ENCODE assay signal across 1 cellular context in the genomic region with DNA sequence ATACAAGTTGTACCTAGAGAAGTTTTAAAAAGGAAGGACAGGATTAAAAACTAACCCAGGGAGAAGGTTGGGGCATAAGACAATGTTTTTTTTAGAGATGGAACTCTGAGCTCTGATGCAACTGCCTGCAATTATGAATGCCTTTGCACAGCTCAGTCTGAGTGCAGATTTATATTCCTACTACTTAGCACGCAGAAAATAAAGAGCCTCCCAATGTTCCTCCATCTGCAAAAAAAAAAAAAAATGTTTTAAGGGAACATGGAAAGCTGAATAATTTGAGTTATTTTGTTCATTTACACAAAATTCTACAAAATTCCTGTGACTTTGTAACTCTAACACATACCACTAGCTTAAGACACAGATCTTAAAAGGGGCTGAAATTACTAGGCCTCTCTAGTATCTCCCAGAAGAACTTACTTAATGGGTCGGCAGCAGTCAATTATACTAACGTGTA.
TF ChIP-seq lines count a peak whose summit lies in the region.

No MANE protein-coding gene starts in this region.

TF ChIP-seq in K562, 482 proteins besides CTCF, POLR2A, EP300 and RAD21 (continued from another document and continues in another):
- TF ChIP-seq, protein P1, sequence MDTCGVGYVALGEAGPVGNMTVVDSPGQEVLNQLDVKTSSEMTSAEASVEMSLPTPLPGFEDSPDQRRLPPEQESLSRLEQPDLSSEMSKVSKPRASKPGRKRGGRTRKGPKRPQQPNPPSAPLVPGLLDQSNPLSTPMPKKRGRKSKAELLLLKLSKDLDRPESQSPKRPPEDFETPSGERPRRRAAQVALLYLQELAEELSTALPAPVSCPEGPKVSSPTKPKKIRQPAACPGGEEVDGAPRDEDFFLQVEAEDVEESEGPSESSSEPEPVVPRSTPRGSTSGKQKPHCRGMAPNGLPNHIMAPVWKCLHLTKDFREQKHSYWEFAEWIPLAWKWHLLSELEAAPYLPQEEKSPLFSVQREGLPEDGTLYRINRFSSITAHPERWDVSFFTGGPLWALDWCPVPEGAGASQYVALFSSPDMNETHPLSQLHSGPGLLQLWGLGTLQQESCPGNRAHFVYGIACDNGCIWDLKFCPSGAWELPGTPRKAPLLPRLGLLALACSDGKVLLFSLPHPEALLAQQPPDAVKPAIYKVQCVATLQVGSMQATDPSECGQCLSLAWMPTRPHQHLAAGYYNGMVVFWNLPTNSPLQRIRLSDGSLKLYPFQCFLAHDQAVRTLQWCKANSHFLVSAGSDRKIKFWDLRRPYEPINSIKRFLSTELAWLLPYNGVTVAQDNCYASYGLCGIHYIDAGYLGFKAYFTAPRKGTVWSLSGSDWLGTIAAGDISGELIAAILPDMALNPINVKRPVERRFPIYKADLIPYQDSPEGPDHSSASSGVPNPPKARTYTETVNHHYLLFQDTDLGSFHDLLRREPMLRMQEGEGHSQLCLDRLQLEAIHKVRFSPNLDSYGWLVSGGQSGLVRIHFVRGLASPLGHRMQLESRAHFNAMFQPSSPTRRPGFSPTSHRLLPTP (IDR thresholded peaks at IDR 0.05; ENCODE audit: borderline replicate concordance, extremely low read depth, insufficient read length), result no peak
- TF ChIP-seq NR2C2 (CRISPR knock-in tag; IDR thresholded peaks at IDR 0.05), result no peak
- peak; percentile 46 for TF ChIP-seq NR2C2 (tag; IDR thresholded peaks at IDR 0.05)
- TF ChIP-seq MYC (IDR thresholded peaks at IDR 0.05; ENCODE audit: low read depth, low read length), result 0 out of 2 replicates have a peak, but pooled peaks have one; percentile 37
- TF ChIP-seq MYC (CRISPR knock-in tag; IDR thresholded peaks at IDR 0.05; ENCODE audit: borderline replicate concordance, low read depth), result no peak
- TF ChIP-seq ZBTB17 (CRISPR knock-in tag; IDR thresholded peaks at IDR 0.05), result peak; percentile 57; the same call in 1 of the 2 replicates
- no peak for TF ChIP-seq THRAP3 (IDR thresholded peaks at IDR 0.05; ENCODE audit: borderline replicate concordance)
- no peak for TF ChIP-seq TAF7 (tag; IDR thresholded peaks at IDR 0.05)
- TF ChIP-seq RBM34 (IDR thresholded peaks at IDR 0.05; ENCODE audit: borderline replicate concordance, insufficient read depth, low read length), result no peak
- TF ChIP-seq L3MBTL2 (IDR thresholded peaks at IDR 0.05), result 0 out of 2 replicates have a peak, but pooled peaks have one; percentile 37
- TF ChIP-seq, protein P2, sequence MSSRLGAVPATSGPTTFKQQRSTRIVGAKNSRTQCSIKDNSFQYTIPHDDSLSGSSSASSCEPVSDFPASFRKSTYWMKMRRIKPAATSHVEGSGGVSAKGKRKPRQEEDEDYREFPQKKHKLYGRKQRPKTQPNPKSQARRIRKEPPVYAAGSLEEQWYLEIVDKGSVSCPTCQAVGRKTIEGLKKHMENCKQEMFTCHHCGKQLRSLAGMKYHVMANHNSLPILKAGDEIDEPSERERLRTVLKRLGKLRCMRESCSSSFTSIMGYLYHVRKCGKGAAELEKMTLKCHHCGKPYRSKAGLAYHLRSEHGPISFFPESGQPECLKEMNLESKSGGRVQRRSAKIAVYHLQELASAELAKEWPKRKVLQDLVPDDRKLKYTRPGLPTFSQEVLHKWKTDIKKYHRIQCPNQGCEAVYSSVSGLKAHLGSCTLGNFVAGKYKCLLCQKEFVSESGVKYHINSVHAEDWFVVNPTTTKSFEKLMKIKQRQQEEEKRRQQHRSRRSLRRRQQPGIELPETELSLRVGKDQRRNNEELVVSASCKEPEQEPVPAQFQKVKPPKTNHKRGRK (tag; IDR thresholded peaks at IDR 0.05), result no peak
- TF ChIP-seq E2F3 (CRISPR knock-in tag; IDR thresholded peaks at IDR 0.05), result no peak
- no peak for TF ChIP-seq KDM1A (IDR thresholded peaks at IDR 0.05)
- TF ChIP-seq, protein P3, sequence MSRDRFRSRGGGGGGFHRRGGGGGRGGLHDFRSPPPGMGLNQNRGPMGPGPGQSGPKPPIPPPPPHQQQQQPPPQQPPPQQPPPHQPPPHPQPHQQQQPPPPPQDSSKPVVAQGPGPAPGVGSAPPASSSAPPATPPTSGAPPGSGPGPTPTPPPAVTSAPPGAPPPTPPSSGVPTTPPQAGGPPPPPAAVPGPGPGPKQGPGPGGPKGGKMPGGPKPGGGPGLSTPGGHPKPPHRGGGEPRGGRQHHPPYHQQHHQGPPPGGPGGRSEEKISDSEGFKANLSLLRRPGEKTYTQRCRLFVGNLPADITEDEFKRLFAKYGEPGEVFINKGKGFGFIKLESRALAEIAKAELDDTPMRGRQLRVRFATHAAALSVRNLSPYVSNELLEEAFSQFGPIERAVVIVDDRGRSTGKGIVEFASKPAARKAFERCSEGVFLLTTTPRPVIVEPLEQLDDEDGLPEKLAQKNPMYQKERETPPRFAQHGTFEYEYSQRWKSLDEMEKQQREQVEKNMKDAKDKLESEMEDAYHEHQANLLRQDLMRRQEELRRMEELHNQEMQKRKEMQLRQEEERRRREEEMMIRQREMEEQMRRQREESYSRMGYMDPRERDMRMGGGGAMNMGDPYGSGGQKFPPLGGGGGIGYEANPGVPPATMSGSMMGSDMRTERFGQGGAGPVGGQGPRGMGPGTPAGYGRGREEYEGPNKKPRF (IDR thresholded peaks at IDR 0.05; ENCODE audit: low read depth, low read length), result no peak
- peak; percentile 75; the same call in 1 of the 2 replicates for TF ChIP-seq SMARCA4 (IDR thresholded peaks at IDR 0.05)
- TF ChIP-seq, protein P4, sequence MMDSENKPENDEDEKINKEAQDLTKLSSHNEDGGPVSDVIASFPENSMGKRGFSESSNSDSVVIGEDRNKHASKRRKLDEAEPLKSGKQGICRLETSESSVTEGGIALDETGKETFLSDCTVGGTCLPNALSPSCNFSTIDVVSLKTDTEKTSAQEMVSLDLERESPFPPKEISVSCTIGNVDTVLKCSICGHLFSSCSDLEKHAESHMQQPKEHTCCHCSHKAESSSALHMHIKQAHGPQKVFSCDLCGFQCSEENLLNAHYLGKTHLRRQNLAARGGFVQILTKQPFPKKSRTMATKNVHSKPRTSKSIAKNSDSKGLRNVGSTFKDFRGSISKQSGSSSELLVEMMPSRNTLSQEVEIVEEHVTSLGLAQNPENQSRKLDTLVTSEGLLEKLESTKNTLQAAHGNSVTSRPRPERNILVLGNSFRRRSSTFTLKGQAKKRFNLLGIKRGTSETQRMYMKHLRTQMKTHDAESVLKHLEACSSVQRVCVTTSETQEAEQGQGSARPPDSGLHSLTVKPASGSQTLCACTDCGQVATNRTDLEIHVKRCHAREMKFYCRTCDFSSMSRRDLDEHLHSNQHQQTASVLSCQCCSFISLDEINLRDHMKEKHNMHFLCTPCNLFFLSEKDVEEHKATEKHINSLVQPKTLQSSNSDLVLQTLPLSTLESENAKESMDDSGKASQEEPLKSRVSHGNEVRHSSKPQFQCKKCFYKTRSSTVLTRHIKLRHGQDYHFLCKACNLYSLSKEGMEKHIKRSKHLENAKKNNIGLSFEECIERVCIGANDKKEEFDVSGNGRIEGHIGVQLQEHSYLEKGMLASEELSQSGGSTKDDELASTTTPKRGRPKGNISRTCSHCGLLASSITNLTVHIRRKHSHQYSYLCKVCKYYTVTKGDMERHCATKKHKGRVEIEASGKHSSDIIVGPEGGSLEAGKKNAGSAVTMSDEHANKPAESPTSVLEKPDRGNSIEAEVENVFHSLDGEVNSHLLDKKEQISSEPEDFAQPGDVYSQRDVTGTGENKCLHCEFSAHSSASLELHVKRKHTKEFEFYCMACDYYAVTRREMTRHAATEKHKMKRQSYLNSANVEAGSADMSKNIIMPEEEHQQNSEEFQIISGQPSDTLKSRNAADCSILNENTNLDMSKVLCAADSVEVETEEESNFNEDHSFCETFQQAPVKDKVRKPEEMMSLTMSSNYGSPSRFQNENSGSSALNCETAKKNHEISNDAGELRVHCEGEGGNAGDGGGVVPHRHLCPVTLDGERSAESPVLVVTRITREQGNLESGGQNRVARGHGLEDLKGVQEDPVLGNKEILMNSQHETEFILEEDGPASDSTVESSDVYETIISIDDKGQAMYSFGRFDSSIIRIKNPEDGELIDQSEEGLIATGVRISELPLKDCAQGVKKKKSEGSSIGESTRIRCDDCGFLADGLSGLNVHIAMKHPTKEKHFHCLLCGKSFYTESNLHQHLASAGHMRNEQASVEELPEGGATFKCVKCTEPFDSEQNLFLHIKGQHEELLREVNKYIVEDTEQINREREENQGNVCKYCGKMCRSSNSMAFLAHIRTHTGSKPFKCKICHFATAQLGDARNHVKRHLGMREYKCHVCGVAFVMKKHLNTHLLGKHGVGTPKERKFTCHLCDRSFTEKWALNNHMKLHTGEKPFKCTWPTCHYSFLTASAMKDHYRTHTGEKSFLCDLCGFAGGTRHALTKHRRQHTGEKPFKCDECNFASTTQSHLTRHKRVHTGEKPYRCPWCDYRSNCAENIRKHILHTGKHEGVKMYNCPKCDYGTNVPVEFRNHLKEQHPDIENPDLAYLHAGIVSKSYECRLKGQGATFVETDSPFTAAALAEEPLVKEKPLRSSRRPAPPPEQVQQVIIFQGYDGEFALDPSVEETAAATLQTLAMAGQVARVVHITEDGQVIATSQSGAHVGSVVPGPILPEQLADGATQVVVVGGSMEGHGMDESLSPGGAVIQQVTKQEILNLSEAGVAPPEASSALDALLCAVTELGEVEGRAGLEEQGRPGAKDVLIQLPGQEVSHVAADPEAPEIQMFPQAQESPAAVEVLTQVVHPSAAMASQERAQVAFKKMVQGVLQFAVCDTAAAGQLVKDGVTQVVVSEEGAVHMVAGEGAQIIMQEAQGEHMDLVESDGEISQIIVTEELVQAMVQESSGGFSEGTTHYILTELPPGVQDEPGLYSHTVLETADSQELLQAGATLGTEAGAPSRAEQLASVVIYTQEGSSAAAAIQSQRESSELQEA (IDR thresholded peaks at IDR 0.05; ENCODE audit: low read depth), result no peak
- TF ChIP-seq NFXL1 (CRISPR knock-in tag; IDR thresholded peaks at IDR 0.05), result no peak
- TF ChIP-seq POLR2AphosphoS5 (IDR thresholded peaks at IDR 0.05; ENCODE audit: control insufficient read depth, insufficient read depth, low read depth, low read length), result no peak
- TF ChIP-seq ZNF239 (CRISPR knock-in tag; IDR thresholded peaks at IDR 0.05), result 0 out of 2 replicates have a peak, but pooled peaks have one; percentile 48
- no peak for TF ChIP-seq NR1H2 (CRISPR knock-in tag; IDR thresholded peaks at IDR 0.05)
- TF ChIP-seq NCOA4 (IDR thresholded peaks at IDR 0.05; ENCODE audit: partially characterized antibody), result no peak
- TF ChIP-seq, protein P5, sequence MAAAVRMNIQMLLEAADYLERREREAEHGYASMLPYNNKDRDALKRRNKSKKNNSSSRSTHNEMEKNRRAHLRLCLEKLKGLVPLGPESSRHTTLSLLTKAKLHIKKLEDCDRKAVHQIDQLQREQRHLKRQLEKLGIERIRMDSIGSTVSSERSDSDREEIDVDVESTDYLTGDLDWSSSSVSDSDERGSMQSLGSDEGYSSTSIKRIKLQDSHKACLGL (CRISPR knock-in tag; IDR thresholded peaks at IDR 0.05; ENCODE audit: borderline replicate concordance, poor library complexity, severe bottlenecking), result no peak
- peak; percentile 60 for TF ChIP-seq SMAD4 (CRISPR knock-in tag; conservative IDR thresholded peaks at IDR 0.05)
- no peak for TF ChIP-seq HDAC6 (IDR thresholded peaks at IDR 0.05; ENCODE audit: low read depth, low read length)
- no peak for TF ChIP-seq GABPB2 (CRISPR knock-in tag; conservative IDR thresholded peaks at IDR 0.05)
- no peak for TF ChIP-seq RFX5 (IDR thresholded peaks at IDR 0.05; ENCODE audit: low read depth, low read length)
- peak in 1 of 2 experiments; percentile 51; a peak in 1 of 4 replicates for TF ChIP-seq RCOR1 (IDR thresholded peaks at IDR 0.05; ENCODE audit: borderline replicate concordance in 1 of 2, low read depth in 2 of 2, low read length in 2 of 2)
- no peak for TF ChIP-seq CCNT2 (IDR thresholded peaks at IDR 0.05; ENCODE audit: borderline replicate concordance, extremely low read depth, insufficient read length, low read depth, low read length)
- TF ChIP-seq ZNF316 (IDR thresholded peaks at IDR 0.05), result no peak
- TF ChIP-seq NFRKB (IDR thresholded peaks at IDR 0.05; ENCODE audit: low read depth), result 0 out of 2 replicates have a peak, but pooled peaks have one; percentile 20
- TF ChIP-seq ELF2 (CRISPR knock-in tag; IDR thresholded peaks at IDR 0.05), result peak; percentile 47; the same call in 1 of the 2 replicates
- TF ChIP-seq, protein P6, sequence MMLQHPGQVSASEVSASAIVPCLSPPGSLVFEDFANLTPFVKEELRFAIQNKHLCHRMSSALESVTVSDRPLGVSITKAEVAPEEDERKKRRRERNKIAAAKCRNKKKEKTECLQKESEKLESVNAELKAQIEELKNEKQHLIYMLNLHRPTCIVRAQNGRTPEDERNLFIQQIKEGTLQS (IDR thresholded peaks at IDR 0.05), result peak; percentile 91
- TF ChIP-seq, protein P6 (CRISPR knock-in tag; conservative IDR thresholded peaks at IDR 0.05), result no peak
- TF ChIP-seq RBM25 (IDR thresholded peaks at IDR 0.05; ENCODE audit: low read depth, low read length, severe bottlenecking), result no peak
- TF ChIP-seq MEF2D (tag; conservative IDR thresholded peaks at IDR 0.05; ENCODE audit: low read depth), result peak; percentile 42
- TF ChIP-seq, protein P7, sequence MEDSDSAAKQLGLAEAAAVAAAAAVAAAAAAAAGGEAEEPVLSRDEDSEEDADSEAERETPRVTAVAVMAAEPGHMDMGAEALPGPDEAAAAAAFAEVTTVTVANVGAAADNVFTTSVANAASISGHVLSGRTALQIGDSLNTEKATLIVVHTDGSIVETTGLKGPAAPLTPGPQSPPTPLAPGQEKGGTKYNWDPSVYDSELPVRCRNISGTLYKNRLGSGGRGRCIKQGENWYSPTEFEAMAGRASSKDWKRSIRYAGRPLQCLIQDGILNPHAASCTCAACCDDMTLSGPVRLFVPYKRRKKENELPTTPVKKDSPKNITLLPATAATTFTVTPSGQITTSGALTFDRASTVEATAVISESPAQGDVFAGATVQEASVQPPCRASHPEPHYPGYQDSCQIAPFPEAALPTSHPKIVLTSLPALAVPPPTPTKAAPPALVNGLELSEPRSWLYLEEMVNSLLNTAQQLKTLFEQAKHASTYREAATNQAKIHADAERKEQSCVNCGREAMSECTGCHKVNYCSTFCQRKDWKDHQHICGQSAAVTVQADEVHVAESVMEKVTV (CRISPR knock-in tag; IDR thresholded peaks at IDR 0.05), result peak; percentile 37; the same call in 1 of the 2 replicates
- TF ChIP-seq TBP (optimal IDR thresholded peaks at IDR 0.05; ENCODE audit: low read depth, low read length), result no peak
- no peak for TF ChIP-seq U2AF2 (optimal IDR thresholded peaks at IDR 0.05; ENCODE audit: low read depth, low read length)
- no peak for TF ChIP-seq MYBL2 (IDR thresholded peaks at IDR 0.05; ENCODE audit: low read depth)
- no peak for TF ChIP-seq MYBL2 (CRISPR knock-in tag; IDR thresholded peaks at IDR 0.05; ENCODE audit: borderline replicate concordance)
- TF ChIP-seq CBX1 (IDR thresholded peaks at IDR 0.05; ENCODE audit: low read depth), result no peak
- TF ChIP-seq KLF6 (CRISPR knock-in tag; IDR thresholded peaks at IDR 0.05; ENCODE audit: borderline replicate concordance), result peak; percentile 48; the same call in 1 of the 2 replicates
- no peak for TF ChIP-seq ZNF232 (CRISPR knock-in tag; IDR thresholded peaks at IDR 0.05)
- TF ChIP-seq, protein P8, sequence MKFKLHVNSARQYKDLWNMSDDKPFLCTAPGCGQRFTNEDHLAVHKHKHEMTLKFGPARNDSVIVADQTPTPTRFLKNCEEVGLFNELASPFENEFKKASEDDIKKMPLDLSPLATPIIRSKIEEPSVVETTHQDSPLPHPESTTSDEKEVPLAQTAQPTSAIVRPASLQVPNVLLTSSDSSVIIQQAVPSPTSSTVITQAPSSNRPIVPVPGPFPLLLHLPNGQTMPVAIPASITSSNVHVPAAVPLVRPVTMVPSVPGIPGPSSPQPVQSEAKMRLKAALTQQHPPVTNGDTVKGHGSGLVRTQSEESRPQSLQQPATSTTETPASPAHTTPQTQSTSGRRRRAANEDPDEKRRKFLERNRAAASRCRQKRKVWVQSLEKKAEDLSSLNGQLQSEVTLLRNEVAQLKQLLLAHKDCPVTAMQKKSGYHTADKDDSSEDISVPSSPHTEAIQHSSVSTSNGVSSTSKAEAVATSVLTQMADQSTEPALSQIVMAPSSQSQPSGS (CRISPR knock-in tag; IDR thresholded peaks at IDR 0.05), result no peak
